In the genomic region with DNA sequence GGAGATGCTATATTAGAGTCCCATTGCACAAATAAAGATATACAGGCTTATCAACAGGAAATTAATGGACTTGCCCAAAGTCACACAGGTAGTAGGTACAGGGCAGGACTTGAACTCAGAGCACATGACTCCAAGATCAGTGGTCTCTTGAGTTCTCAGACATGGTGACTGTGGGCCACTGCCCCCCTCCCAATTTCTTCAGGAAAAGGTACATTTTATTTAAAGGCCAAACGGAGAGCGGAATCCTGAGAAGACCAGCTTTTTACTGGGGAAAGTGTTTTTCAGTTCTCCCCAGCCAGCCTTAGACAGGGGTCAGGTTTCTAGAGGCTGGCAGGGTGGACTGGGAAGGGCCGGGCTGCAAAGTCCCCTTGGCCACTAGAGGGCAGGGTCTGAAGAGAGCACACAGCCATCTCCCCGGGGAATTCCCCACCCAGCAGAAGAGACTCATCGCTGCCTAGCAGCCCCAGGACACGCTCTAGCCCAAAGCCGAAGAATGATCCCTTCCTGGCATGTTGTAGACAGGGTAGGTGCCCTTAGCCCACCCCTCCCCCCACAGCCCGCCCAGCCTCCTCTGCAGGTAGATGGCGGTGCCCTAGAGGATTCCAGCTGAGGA, we compare ENCODE assay signal across 1 cellular context.
TF ChIP-seq lines count a peak whose summit lies in the region.

No MANE protein-coding gene starts in this region.

TF ChIP-seq in SK-N-SH, 30 proteins besides CTCF, POLR2A, EP300 and RAD21 (continued from another document):
- TF ChIP-seq, protein P1, sequence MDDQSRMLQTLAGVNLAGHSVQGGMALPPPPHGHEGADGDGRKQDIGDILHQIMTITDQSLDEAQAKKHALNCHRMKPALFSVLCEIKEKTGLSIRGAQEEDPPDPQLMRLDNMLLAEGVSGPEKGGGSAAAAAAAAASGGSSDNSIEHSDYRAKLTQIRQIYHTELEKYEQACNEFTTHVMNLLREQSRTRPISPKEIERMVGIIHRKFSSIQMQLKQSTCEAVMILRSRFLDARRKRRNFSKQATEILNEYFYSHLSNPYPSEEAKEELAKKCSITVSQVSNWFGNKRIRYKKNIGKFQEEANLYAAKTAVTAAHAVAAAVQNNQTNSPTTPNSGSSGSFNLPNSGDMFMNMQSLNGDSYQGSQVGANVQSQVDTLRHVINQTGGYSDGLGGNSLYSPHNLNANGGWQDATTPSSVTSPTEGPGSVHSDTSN (IDR thresholded peaks at IDR 0.05) = no peak
- TF ChIP-seq POLR2AphosphoS5 (IDR thresholded peaks at IDR 0.05; ENCODE audit: low read depth, low read length) (no peak), SMC3 (IDR thresholded peaks at IDR 0.05; ENCODE audit: low read depth, low read length) (peak; percentile 62)
